Comparison of ENCODE assay signal across 24 cellular contexts in the genomic region with DNA sequence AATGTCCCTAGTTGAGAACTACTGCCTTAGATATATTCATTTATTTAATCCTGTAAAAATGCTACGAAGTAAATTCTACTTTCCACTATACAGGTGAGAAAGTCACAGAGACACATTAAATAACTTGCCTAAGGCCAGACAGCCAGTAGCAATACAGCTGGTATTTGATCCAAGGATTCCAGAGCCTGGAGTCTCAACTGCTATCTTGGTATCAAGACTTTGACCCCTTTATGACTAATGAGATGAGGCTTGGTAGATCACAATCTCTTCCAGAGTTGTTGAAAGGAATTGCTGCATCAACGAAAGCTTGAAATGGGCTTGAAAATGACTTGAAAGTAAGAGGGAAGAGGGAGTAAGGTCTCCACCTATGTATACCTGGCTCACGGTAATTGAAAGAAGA.
"Had no signal": no experiment of that assay in that cellular context is flagged by ENCODE, and none has a peak within 500 bp of the region (broad histone marks: within the 10 kb centered on the region; RNA-seq: fewer than 3 reads in every experiment).

No MANE protein-coding gene starts in this region.

- H3K9me3 Mint-ChIP-seq: activated CD4-positive, alpha-beta T cell treated with anti-CD3 and anti-CD28 coated beads, Interleukin-2, amount 10 ng/mL, durations not matched to agents 24 days and 14 days; activated naive CD4-positive, alpha-beta T cell treated with anti-CD3 and anti-CD28 coated beads, Interleukin-2, amount 10 ng/mL, durations not matched to agents 7 days and 5 days; natural killer cell had no signal

- H3K4me3 ChIP-seq: coronary artery, dorsolateral prefrontal cortex, gastroesophageal sphincter, right atrium auricular region, testis, transverse colon had no signal

- H3K4me3 Mint-ChIP-seq: activated CD4-positive, alpha-beta memory T cell treated with anti-CD3 and anti-CD28 coated beads for 36 hours; activated CD4-positive, alpha-beta T cell treated with anti-CD3 and anti-CD28 coated beads, Interleukin-2, amount 10 ng/mL, durations not matched to agents 24 days and 14 days; activated naive CD4-positive, alpha-beta T cell treated with anti-CD3 and anti-CD28 coated beads, Interleukin-2, amount 10 ng/mL, durations not matched to agents 7 days and 5 days; activated naive CD8-positive, alpha-beta T cell treated with anti-CD3 and anti-CD28 coated beads, Interleukin-2, amount 10 ng/mL, durations not matched to agents 7 days and 5 days; activated T-helper 1 cell treated with anti-CD3 and anti-CD28 coated beads, Interleukin-12 subunit alpha, Interleukin-12 subunit beta, Interleukin-2, Interleukin-4 antibody, amounts not matched to agents 30 ng/mL and 10 ng/mL and 1 ng/mL, durations not matched to agents 14 hours and 24 hours and 36 hours; natural killer cell had no signal

- ATAC-seq: gastroesophageal sphincter; left colon; natural killer cell; stimulated activated naive CD8-positive, alpha-beta T cell treated with anti-CD3 and anti-CD28 coated beads, Interleukin-15, Interleukin-2, amounts not matched to agents 100 U/mL and 50 U/mL, for 24 hours had no signal

- H3K27ac ChIP-seq: brain microvascular endothelial cell, coronary artery, gastroesophageal sphincter, right atrium auricular region, testis, transverse colon had no signal

- H3K27ac Mint-ChIP-seq: activated CD4-positive, alpha-beta memory T cell treated with anti-CD3 and anti-CD28 coated beads for 36 hours; activated CD4-positive, alpha-beta T cell treated with anti-CD3 and anti-CD28 coated beads, Interleukin-2, amount 10 ng/mL, durations not matched to agents 24 days and 14 days; activated naive CD4-positive, alpha-beta T cell treated with anti-CD3 and anti-CD28 coated beads, Interleukin-2, amount 10 ng/mL, durations not matched to agents 7 days and 5 days; activated naive CD8-positive, alpha-beta T cell treated with anti-CD3 and anti-CD28 coated beads, Interleukin-2, amount 10 ng/mL, durations not matched to agents 7 days and 5 days; activated T-helper 1 cell treated with anti-CD3 and anti-CD28 coated beads, Interleukin-12 subunit alpha, Interleukin-12 subunit beta, Interleukin-2, Interleukin-4 antibody, amounts not matched to agents 30 ng/mL and 10 ng/mL and 1 ng/mL, durations not matched to agents 14 hours and 24 hours and 36 hours; natural killer cell had no signal

- H3K36me3 ChIP-seq: brain microvascular endothelial cell, right atrium auricular region had no signal

- H3K4me1 ChIP-seq: gastroesophageal sphincter, right atrium auricular region, testis, transverse colon had no signal

- H3K27me3 ChIP-seq: brain microvascular endothelial cell, dorsolateral prefrontal cortex, gastroesophageal sphincter, right atrium auricular region, testis, transverse colon had no signal

- H3K4me1 Mint-ChIP-seq: activated CD4-positive, alpha-beta T cell treated with anti-CD3 and anti-CD28 coated beads, Interleukin-2, amount 10 ng/mL, durations not matched to agents 24 days and 14 days; activated naive CD4-positive, alpha-beta T cell treated with anti-CD3 and anti-CD28 coated beads, Interleukin-2, amount 10 ng/mL, durations not matched to agents 7 days and 5 days; activated naive CD8-positive, alpha-beta T cell treated with anti-CD3 and anti-CD28 coated beads, Interleukin-2, amount 10 ng/mL, durations not matched to agents 7 days and 5 days; natural killer cell had no signal

- H3K27me3 Mint-ChIP-seq: activated CD4-positive, alpha-beta memory T cell treated with anti-CD3 and anti-CD28 coated beads for 36 hours; activated CD4-positive, alpha-beta T cell treated with anti-CD3 and anti-CD28 coated beads, Interleukin-2, amount 10 ng/mL, durations not matched to agents 24 days and 14 days; activated naive CD4-positive, alpha-beta T cell treated with anti-CD3 and anti-CD28 coated beads, Interleukin-2, amount 10 ng/mL, durations not matched to agents 7 days and 5 days; activated naive CD8-positive, alpha-beta T cell treated with anti-CD3 and anti-CD28 coated beads, Interleukin-2, amount 10 ng/mL, durations not matched to agents 7 days and 5 days had no signal

- DNase-seq: activated CD4-positive, alpha-beta memory T cell treated with anti-CD3 and anti-CD28 coated beads for 36 hours; activated CD4-positive, alpha-beta T cell treated with anti-CD3 and anti-CD28 coated beads, Interleukin-2, amount 10 ng/mL, durations not matched to agents 24 days and 14 days; activated CD4-positive, CD25-positive, alpha-beta regulatory T cell treated with anti-CD3 and anti-CD28 coated beads, Interleukin-2, amount 50 U/mL, for 72 hours; activated CD8-positive, alpha-beta memory T cell treated with anti-CD3 and anti-CD28 coated beads, Interleukin-2, amount 50 U/mL, for 4 hours; activated effector memory CD4-positive, alpha-beta T cell treated with anti-CD3 and anti-CD28 coated beads, Interleukin-2, amount 50 U/mL, for 16 hours; activated naive CD4-positive, alpha-beta T cell treated with anti-CD3 and anti-CD28 coated beads, Interleukin-2, amount 10 ng/mL, durations not matched to agents 7 days and 5 days; activated naive CD8-positive, alpha-beta T cell treated with anti-CD3 and anti-CD28 coated beads, Interleukin-2, amount 10 ng/mL, durations not matched to agents 7 days and 5 days; activated T-cell treated with anti-CD3 and anti-CD28 coated beads, Interleukin-2, amount 50 U/mL, for 1 hour; dorsolateral prefrontal cortex; effector memory CD4-positive, alpha-beta T cell; hippocampal formation; kidney; left colon; natural killer cell; stimulated activated CD4-positive, alpha-beta T cell treated with anti-CD3 and anti-CD28 coated beads, Interleukin-2, amount 100 ng/mL, for 48 hours; stimulated activated naive CD8-positive, alpha-beta T cell treated with anti-CD3 and anti-CD28 coated beads, Interleukin-15, Interleukin-2, amounts not matched to agents 100 U/mL and 50 U/mL, for 24 hours; T-helper 2 cell; testis; transverse colon had no signal

- H3K9me3 ChIP-seq: right atrium auricular region, testis, transverse colon had no signal
